Comparison of ENCODE assay signal across 14 cellular contexts in the genomic region with DNA sequence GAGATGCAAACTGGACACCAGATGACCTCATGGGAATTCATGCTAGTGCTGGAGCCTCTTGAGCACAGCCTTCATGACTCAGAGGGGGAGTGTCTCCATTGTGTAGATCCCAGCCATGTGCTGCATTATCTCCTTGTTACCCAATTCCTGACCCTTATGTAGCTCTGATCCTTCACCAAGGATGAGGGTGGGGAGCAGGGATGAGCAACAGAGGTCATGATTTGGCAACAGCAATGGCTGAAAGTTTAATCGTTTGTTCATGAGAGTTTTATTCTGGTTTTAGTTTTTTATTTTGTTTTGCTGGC. TPM values are rescaled to one million over a fixed set of nuclear protein-coding genes. Genes with fewer than 3 reads are reported as not detected.
A peak's percentile ranks its signal among the peaks of the same experiment; 100 is the strongest.
DNase-seq lines count a peak whose midpoint lies in the region; ATAC-seq, FAIRE-seq and TF ChIP-seq lines count a peak whose summit lies in the region.
"Had no signal": no experiment of that assay in that cellular context is flagged by ENCODE, and none has a peak within 500 bp of the region (broad histone marks: within the 10 kb centered on the region; RNA-seq: fewer than 3 reads in every experiment).

No MANE protein-coding gene starts in this region.

- no peaks in the 10 kb centered on the region for H3K36me3 ChIP-seq in bronchial epithelial cell (ENCODE audit: control insufficient read depth, insufficient read depth, low read length)
- no peaks in the 10 kb centered on the region for H3K36me3 ChIP-seq in mucosa of descending colon (ENCODE audit: low read depth)
- H3K36me3 ChIP-seq: colonic mucosa had no signal

- H3K9me3 Mint-ChIP-seq in stimulated activated memory B cell treated with anti-CD40 and anti-IgM and Interleukin-4, amounts not matched to agents 10 μg/mL and 1 μg/mL and 100 μg/mL, for 72 hours, result peaks cover 4% of the 10 kb centered on the region
- H3K9me3 Mint-ChIP-seq: stimulated activated naive CD8-positive, alpha-beta T cell treated with anti-CD3 and anti-CD28 coated beads, Interleukin-15, Interleukin-2, amounts not matched to agents 100 ng/mL and 50 ng/mL, for 24 hours had no signal

- H3K27me3 ChIP-seq in bronchial epithelial cell (ENCODE audit: control insufficient read depth, insufficient read depth, low read length), result no peaks in the 10 kb centered on the region
- H3K27me3 ChIP-seq: colonic mucosa had no signal

- DNase-seq in Caki2 (ENCODE audit: low read depth) (peak; percentile 66), MV-4-11 (lab: John Stamatoyannopoulos, UW) (peak; percentile 33), bronchial epithelial cell (ENCODE audit: low read depth) (peak; percentile 98), mucosa of descending colon (no peak), NCI-H1092 treated with DMSO at 0.1 percent for 48 hours (lab: John Stamatoyannopoulos, UW) (no peak)
- no peak for DNase-seq in effector CD4-positive, alpha-beta T cell
- DNase-seq: activated T-cell treated with anti-CD3 and anti-CD28 coated beads, Interleukin-2, amount 50 U/mL, for 1 hour; colonic mucosa; NCI-H2081; small intestine had no signal

- intact Hi-C loops in mucosa of descending colon (cut with DNase I, micrococcal nuclease), result no loop called here

- H3K27ac Mint-ChIP-seq in stimulated activated memory B cell treated with anti-CD40 and anti-IgM and Interleukin-4, amounts not matched to agents 10 μg/mL and 1 μg/mL and 100 μg/mL, for 72 hours, result no peak overlapping the region
- H3K27ac Mint-ChIP-seq: stimulated activated naive CD8-positive, alpha-beta T cell treated with anti-CD3 and anti-CD28 coated beads, Interleukin-15, Interleukin-2, amounts not matched to agents 100 ng/mL and 50 ng/mL, for 24 hours had no signal

- H3K4me3 Mint-ChIP-seq in stimulated activated memory B cell treated with anti-CD40 and anti-IgM and Interleukin-4, amounts not matched to agents 10 μg/mL and 1 μg/mL and 100 μg/mL, for 72 hours, result no peak overlapping the region
- H3K4me3 Mint-ChIP-seq: stimulated activated naive CD8-positive, alpha-beta T cell treated with anti-CD3 and anti-CD28 coated beads, Interleukin-15, Interleukin-2, amounts not matched to agents 100 ng/mL and 50 ng/mL, for 24 hours had no signal

- ATAC-seq in mucosa of descending colon (peak; percentile 71), GM18909 (IDR thresholded peaks at IDR 0.05; ENCODE audit: poor library complexity, unreplicated experiment) (no peak)
- no peak for ATAC-seq in stimulated activated memory B cell treated with anti-CD40 and anti-IgM and Interleukin-4, amounts not matched to agents 10 μg/mL and 1 μg/mL and 100 μg/mL, for 72 hours

- H3K4me1 ChIP-seq in mucosa of descending colon (ENCODE audit: low read depth), result no peaks in the 10 kb centered on the region
- H3K4me1 ChIP-seq: colonic mucosa had no signal

- H3K4me1 Mint-ChIP-seq in stimulated activated memory B cell treated with anti-CD40 and anti-IgM and Interleukin-4, amounts not matched to agents 10 μg/mL and 1 μg/mL and 100 μg/mL, for 72 hours, result no peaks in the 10 kb centered on the region

- in situ Hi-C loops in Caki2 (cut with HindIII; ENCODE audit: low pct_unique_long_range_greater_than_20kb, low sequenced_read_pairs), result no loop called here

- H3K9me3 ChIP-seq in mucosa of descending colon, result no peaks in the 10 kb centered on the region
- H3K9me3 ChIP-seq: colonic mucosa had no signal

- FAIRE-seq in bronchial epithelial cell (lab: Jason Lieb, UNC), result peak; percentile 98
- FAIRE-seq: small intestine had no signal

- H3K4me3 ChIP-seq in bronchial epithelial cell (ENCODE audit: low read depth, low read length) (no peak overlapping the region), mucosa of descending colon (no peak overlapping the region)
- H3K4me3 ChIP-seq: colonic mucosa had no signal

- no peaks in the 10 kb centered on the region for H3K36me3 Mint-ChIP-seq in stimulated activated memory B cell treated with anti-CD40 and anti-IgM and Interleukin-4, amounts not matched to agents 10 μg/mL and 1 μg/mL and 100 μg/mL, for 72 hours

- peaks cover 19% of the 10 kb centered on the region for H3K27me3 Mint-ChIP-seq in stimulated activated memory B cell treated with anti-CD40 and anti-IgM and Interleukin-4, amounts not matched to agents 10 μg/mL and 1 μg/mL and 100 μg/mL, for 72 hours

- TF ChIP-seq CTCF in bronchial epithelial cell (IDR thresholded peaks at IDR 0.05; ENCODE audit: insufficient read depth, low read length, severe bottlenecking), result no peak
- TF ChIP-seq CTCF in mucosa of descending colon (IDR thresholded peaks at IDR 0.05), result no peak

RNA-seq across cellular contexts. Expression of gene BDKRB1, which starts 9.5 kb away (rescaled TPM):
- not detected in 2 replicates for total RNA-seq in Caki2 (2014; rRNA removed; shearing (Covaris generic); ENCODE audit: low replicate concordance)
- 1.0 and 1.1 TPM in 2 replicates for total RNA-seq in bronchial epithelial cell
- 10 to 100 TPM in 1 of 3 donors, 1 to 10 TPM in 2; 6.1 to 10.6 (median 7.7) TPM for total RNA-seq in mucosa of descending colon
- total RNA-seq: liver had no signal

RNA-seq across cellular contexts. Expression of gene BDKRB2, which starts 41.8 kb away (rescaled TPM):
- 0.14 and 0.87 TPM in 2 replicates for total RNA-seq in Caki2 (2014; rRNA removed; shearing (Covaris generic); ENCODE audit: low replicate concordance)
- total RNA-seq in bronchial epithelial cell (3.2 and 6.5 TPM in 2 replicates), mucosa of descending colon (10 to 100 TPM; 18.7 to 38.6 (median 25.4) TPM)

Comparison
In these comparisons a context has a peak if more than half of its experiments do, and no peak if none do; other contexts are left out.
1. DNase-seq: peak in Caki2 (single experiment), MV-4-11 (single experiment) and bronchial epithelial cell (single experiment); none in mucosa of descending colon (0 of 3), NCI-H1092 treated with DMSO at 0.1 percent for 48 hours (single experiment) and effector CD4-positive, alpha-beta T cell (single experiment).